ENCODE assay signal across 11 cellular contexts in the genomic region with DNA sequence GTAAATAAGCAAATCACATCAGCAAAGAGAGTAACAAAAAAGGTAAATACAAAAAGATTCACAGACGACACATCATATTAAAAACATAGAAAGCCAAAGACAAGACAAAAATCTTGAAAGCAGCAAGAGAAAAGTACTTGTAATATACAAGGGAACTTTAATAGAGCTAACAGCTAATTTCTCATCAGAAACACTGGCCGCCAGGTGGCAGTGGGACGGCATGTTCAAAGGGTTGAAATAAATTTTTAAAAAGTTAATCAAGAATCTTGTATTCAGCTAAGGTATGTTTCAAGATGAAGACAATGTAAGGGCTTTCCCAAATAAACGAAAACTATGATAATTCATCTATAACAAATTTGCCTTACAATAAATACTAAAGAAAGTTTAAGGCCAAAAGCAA.
DNase-seq lines count a peak whose midpoint lies in the region; ATAC-seq and TF ChIP-seq lines count a peak whose summit lies in the region.
"Had no signal": no experiment of that assay in that cellular context is flagged by ENCODE, and none has a peak within 500 bp of the region (broad histone marks: within the 10 kb centered on the region; RNA-seq: fewer than 3 reads in every experiment).

No MANE protein-coding gene starts in this region.

- no peaks in the 10 kb centered on the region for H3K4me1 ChIP-seq in adipocyte (ENCODE audit: control insufficient read depth, insufficient read depth, low read length)

- H3K27me3 Mint-ChIP-seq in mesothelial cell of epicardium (ENCODE audit: low read depth), result no peaks in the 10 kb centered on the region
- H3K27me3 Mint-ChIP-seq: activated naive CD8-positive, alpha-beta T cell treated with anti-CD3 and anti-CD28 coated beads, Interleukin-2, amount 10 ng/mL, durations not matched to agents 7 days and 5 days had no signal

- no peak overlapping the region for H3K4me3 ChIP-seq in adipocyte (ENCODE audit: low read length)

- no peak overlapping the region for H3K9ac ChIP-seq in adipocyte (ENCODE audit: low read length)

- H3K36me3 Mint-ChIP-seq in mesothelial cell of epicardium, result no peaks in the 10 kb centered on the region
- H3K36me3 Mint-ChIP-seq: activated naive CD8-positive, alpha-beta T cell treated with anti-CD3 and anti-CD28 coated beads, Interleukin-2, amount 10 ng/mL, durations not matched to agents 7 days and 5 days had no signal

- no peaks in the 10 kb centered on the region for H3K36me3 ChIP-seq in adipocyte (ENCODE audit: control insufficient read depth, insufficient read depth, low read length, severe bottlenecking)

- H3K9me3 ChIP-seq in adipocyte (ENCODE audit: control insufficient read depth, low read length), result no peaks in the 10 kb centered on the region

- no peaks in the 10 kb centered on the region for H3K4me1 Mint-ChIP-seq in mesothelial cell of epicardium
- H3K4me1 Mint-ChIP-seq: activated naive CD8-positive, alpha-beta T cell treated with anti-CD3 and anti-CD28 coated beads, Interleukin-2, amount 10 ng/mL, durations not matched to agents 7 days and 5 days had no signal

- H3K4me3 Mint-ChIP-seq in mesothelial cell of epicardium, result no peak overlapping the region
- H3K4me3 Mint-ChIP-seq: activated naive CD8-positive, alpha-beta T cell treated with anti-CD3 and anti-CD28 coated beads, Interleukin-2, amount 10 ng/mL, durations not matched to agents 7 days and 5 days had no signal

- no peak overlapping the region for H3K27ac Mint-ChIP-seq in mesothelial cell of epicardium
- H3K27ac Mint-ChIP-seq: activated naive CD8-positive, alpha-beta T cell treated with anti-CD3 and anti-CD28 coated beads, Interleukin-2, amount 10 ng/mL, durations not matched to agents 7 days and 5 days had no signal

- TF ChIP-seq CTCF in mesothelial cell of epicardium (IDR thresholded peaks at IDR 0.05; ENCODE audit: unreplicated experiment), result peak; percentile 41

- no peaks in the 10 kb centered on the region for H3K9me3 Mint-ChIP-seq in mesothelial cell of epicardium
- H3K9me3 Mint-ChIP-seq: activated naive CD8-positive, alpha-beta T cell treated with anti-CD3 and anti-CD28 coated beads, Interleukin-2, amount 10 ng/mL, durations not matched to agents 7 days and 5 days had no signal

- H3K27me3 ChIP-seq in adipocyte (replicated peaks; ENCODE audit: control insufficient read depth, insufficient read depth, low read length), result no peaks in the 10 kb centered on the region

- DNase-seq in NCI-H748 (lab: John Stamatoyannopoulos, UW; ENCODE audit: unreplicated experiment) (peak; percentile 45), NCI-H748 treated with DMSO at 0.1 percent for 48 hours (lab: John Stamatoyannopoulos, UW) (no peak), HK-2 (ENCODE audit: unreplicated experiment) (peak; percentile 29), adipocyte (ENCODE audit: low read depth) (peak; percentile 40), mesothelial cell of epicardium (ENCODE audit: low spot score in 2 of 2, unreplicated experiment in 2 of 2) (no peak), activated gamma-delta T cell (lab: John Stamatoyannopoulos, UW) (no peak)
- DNase-seq: activated naive CD8-positive, alpha-beta T cell treated with anti-CD3 and anti-CD28 coated beads, Interleukin-2, amount 10 ng/mL, durations not matched to agents 7 days and 5 days; hippocampal formation; stimulated activated naive CD4-positive, alpha-beta T cell had no signal

- no peak for ATAC-seq in GM21786 (IDR thresholded peaks at IDR 0.05; ENCODE audit: unreplicated experiment)
- ATAC-seq in GM19463 (IDR thresholded peaks at IDR 0.05; ENCODE audit: unreplicated experiment), result no peak

Comparison
In these comparisons a context has a peak if more than half of its experiments do, and no peak if none do; other contexts are left out.
1. DNase-seq: peak in NCI-H748 (single experiment), HK-2 (single experiment) and adipocyte (single experiment); none in NCI-H748 treated with DMSO at 0.1 percent for 48 hours (single experiment), mesothelial cell of epicardium (0 of 2) and activated gamma-delta T cell (single experiment).